Comparison of ENCODE assay signal across 10 cellular contexts in the genomic region with DNA sequence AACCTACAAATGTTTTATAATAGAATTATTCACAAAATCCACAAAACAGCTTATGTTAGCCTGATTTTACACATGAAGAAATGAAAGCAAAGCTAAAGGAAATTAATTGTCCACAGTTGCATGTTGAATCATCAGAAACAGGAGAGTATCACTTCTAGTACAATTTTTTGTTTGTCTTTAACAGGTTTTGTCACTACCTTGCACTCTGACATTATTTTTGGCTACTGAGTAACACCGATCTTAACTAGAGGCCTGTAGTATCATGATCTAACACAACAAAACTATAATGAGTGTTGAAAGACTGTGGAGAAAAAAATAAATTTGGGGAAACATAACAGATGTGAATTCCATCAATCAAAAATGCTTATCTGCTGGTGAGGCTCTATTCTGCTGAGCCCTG.
A peak's percentile ranks its signal among the peaks of the same experiment; 100 is the strongest.
DNase-seq lines count a peak whose midpoint lies in the region; ATAC-seq and TF ChIP-seq lines count a peak whose summit lies in the region.
"Had no signal": no experiment of that assay in that cellular context is flagged by ENCODE, and none has a peak within 500 bp of the region (broad histone marks: within the 10 kb centered on the region; RNA-seq: fewer than 3 reads in every experiment).

No MANE protein-coding gene starts in this region.

- no peak overlapping the region for H3K4me3 Mint-ChIP-seq in dendritic cell treated with granulocyte-macrophage colony-stimulating factor and Interleukin-4, amounts not matched to agents 40 ng/mL and 50 ng/mL, for 4 days
- no peak overlapping the region for H3K4me3 Mint-ChIP-seq in chondrocyte (ENCODE audit: unreplicated experiment)

- no peaks in the 10 kb centered on the region for H3K27me3 Mint-ChIP-seq in dendritic cell treated with granulocyte-macrophage colony-stimulating factor and Interleukin-4, amounts not matched to agents 40 ng/mL and 50 ng/mL, for 4 days
- no peaks in the 10 kb centered on the region for H3K27me3 Mint-ChIP-seq in chondrocyte (ENCODE audit: low read depth)
- H3K27me3 Mint-ChIP-seq: naive thymus-derived CD4-positive, alpha-beta T cell had no signal

- peak; percentile 55 for ATAC-seq in GM18499 (IDR thresholded peaks at IDR 0.05; ENCODE audit: insufficient read depth, unreplicated experiment)
- peak; percentile 65 for ATAC-seq in GM21447 (IDR thresholded peaks at IDR 0.05; ENCODE audit: unreplicated experiment)
- ATAC-seq in HG03354 (IDR thresholded peaks at IDR 0.05; ENCODE audit: poor library complexity, severe bottlenecking, unreplicated experiment): peak; percentile 66
- no peak for ATAC-seq in left ventricle myocardium superior
- ATAC-seq: naive thymus-derived CD4-positive, alpha-beta T cell had no signal

- no peaks in the 10 kb centered on the region for H3K9me3 Mint-ChIP-seq in dendritic cell treated with granulocyte-macrophage colony-stimulating factor and Interleukin-4, amounts not matched to agents 40 ng/mL and 50 ng/mL, for 4 days
- H3K9me3 Mint-ChIP-seq in chondrocyte (ENCODE audit: low read depth): no peaks in the 10 kb centered on the region
- H3K9me3 Mint-ChIP-seq: naive thymus-derived CD4-positive, alpha-beta T cell had no signal

- DNase-seq in left ventricle myocardium superior: no peak
- DNase-seq in chondrocyte (ENCODE audit: low spot score): no peak
- DNase-seq in DMS153 treated with DMSO at 0.1 percent for 48 hours (lab: John Stamatoyannopoulos, UW; ENCODE audit: unreplicated experiment): no peak
- DNase-seq in ureter (ENCODE audit: low spot score): no peak
- DNase-seq: naive thymus-derived CD4-positive, alpha-beta T cell; NCI-H1694 treated with DMSO at 0.1 percent for 48 hours had no signal

- TF ChIP-seq CTCF in chondrocyte (IDR thresholded peaks at IDR 0.05): no peak

- peaks cover 19% of the 10 kb centered on the region for H3K36me3 Mint-ChIP-seq in dendritic cell treated with granulocyte-macrophage colony-stimulating factor and Interleukin-4, amounts not matched to agents 40 ng/mL and 50 ng/mL, for 4 days (ENCODE audit: low read depth)
- H3K36me3 Mint-ChIP-seq in chondrocyte (ENCODE audit: low read depth): no peaks in the 10 kb centered on the region

- peaks cover 40% of the 10 kb centered on the region for H3K4me1 Mint-ChIP-seq in dendritic cell treated with granulocyte-macrophage colony-stimulating factor and Interleukin-4, amounts not matched to agents 40 ng/mL and 50 ng/mL, for 4 days (ENCODE audit: low read depth)
- peaks cover 27% of the 10 kb centered on the region for H3K4me1 Mint-ChIP-seq in chondrocyte (ENCODE audit: low read depth)

- intact Hi-C loops in dendritic cell treated with granulocyte-macrophage colony-stimulating factor and Interleukin-4, amounts not matched to agents 40 ng/mL and 50 ng/mL, for 4 days (cut with micrococcal nuclease): no loop called here
- intact Hi-C loops in left ventricle myocardium superior (cut with micrococcal nuclease): no loop called here

- H3K27ac Mint-ChIP-seq in dendritic cell treated with granulocyte-macrophage colony-stimulating factor and Interleukin-4, amounts not matched to agents 40 ng/mL and 50 ng/mL, for 4 days: peak overlapping the region; percentile 18
- H3K27ac Mint-ChIP-seq in chondrocyte (ENCODE audit: unreplicated experiment): no peak overlapping the region
